ENCODE assay signal across 10 cellular contexts in the genomic region with DNA sequence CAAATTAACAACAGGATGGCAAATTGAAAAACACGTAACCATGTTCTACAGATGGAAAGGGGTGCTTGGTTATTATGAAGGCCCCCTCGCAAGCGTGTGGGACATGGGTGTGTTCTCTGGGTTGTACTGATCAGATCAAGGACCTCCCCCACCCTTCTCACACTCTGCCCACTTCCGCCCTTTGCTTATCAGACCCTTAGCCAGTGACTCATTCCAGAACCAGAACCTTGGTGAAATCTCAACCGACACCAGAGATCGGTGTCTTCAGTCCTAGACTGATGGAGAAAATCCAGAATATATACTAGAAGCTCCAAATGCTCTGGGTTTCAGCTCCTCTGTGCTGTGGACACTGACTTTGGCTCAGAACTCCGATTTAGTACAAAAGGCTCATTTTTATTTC.
DNase-seq lines count a peak whose midpoint lies in the region; ATAC-seq and TF ChIP-seq lines count a peak whose summit lies in the region.
"Had no signal": no experiment of that assay in that cellular context is flagged by ENCODE, and none has a peak within 500 bp of the region (broad histone marks: within the 10 kb centered on the region; RNA-seq: fewer than 3 reads in every experiment).

No MANE protein-coding gene starts in this region.

- H3K9me3 ChIP-seq in suprapubic skin (no peaks in the 10 kb centered on the region), trophoblast cell (ENCODE audit: insufficient read depth, low read depth, low read length) (no peaks in the 10 kb centered on the region)
- H3K9me3 ChIP-seq: vagina had no signal

- no peak overlapping the region for H3K14ac ChIP-seq in trophoblast cell (ENCODE audit: low read length)

- no peak overlapping the region for H3K9ac ChIP-seq in trophoblast cell (ENCODE audit: low read length)

- intact Hi-C loops in left colon (cut with DNase I, micrococcal nuclease): no loop called here

- no peak overlapping the region for H3K4me2 ChIP-seq in trophoblast cell (ENCODE audit: low read length)

- no peak overlapping the region for H3K18ac ChIP-seq in trophoblast cell (ENCODE audit: low read length)

- DNase-seq in activated naive CD8-positive, alpha-beta T cell treated with anti-CD3 and anti-CD28 coated beads, Interleukin-2, amount 10 ng/mL, durations not matched to agents 7 days and 5 days: no peak
- DNase-seq in DMS53 treated with DMSO at 0.1 percent for 48 hours (lab: John Stamatoyannopoulos, UW; ENCODE audit: unreplicated experiment) (no peak), suprapubic skin (ENCODE audit: low spot score in 2 of 2) (no peak), left colon (no peak), trophoblast cell (no peak)

- WGBS in suprapubic skin: 85% methylated on average over 7 of the region's 7 CpGs
- WGBS in trophoblast cell (ENCODE audit: extremely low coverage, insufficient coverage, insufficient read length): no CpG with 5 or more reads among the region's 7 CpGs

- H3K27ac ChIP-seq in suprapubic skin (no peak overlapping the region), trophoblast cell (ENCODE audit: low read depth, low read length) (no peak overlapping the region)
- H3K27ac ChIP-seq: HL-60, vagina had no signal

- H3K27me3 Mint-ChIP-seq in activated naive CD8-positive, alpha-beta T cell treated with anti-CD3 and anti-CD28 coated beads, Interleukin-2, amount 10 ng/mL, durations not matched to agents 7 days and 5 days: no peaks in the 10 kb centered on the region

- H3K27ac Mint-ChIP-seq in activated naive CD8-positive, alpha-beta T cell treated with anti-CD3 and anti-CD28 coated beads, Interleukin-2, amount 10 ng/mL, durations not matched to agents 7 days and 5 days: no peak overlapping the region

- H2BK5ac ChIP-seq in trophoblast cell (ENCODE audit: low read depth, low read length, poor library complexity): no peak overlapping the region

- H3K23ac ChIP-seq in trophoblast cell (ENCODE audit: low read length): no peak overlapping the region

- POLR2A ChIA-PET in activated naive CD8-positive, alpha-beta T cell treated with anti-CD3 and anti-CD28 coated beads, Interleukin-2, amount 10 ng/mL, durations not matched to agents 7 days and 5 days (lab: Charles Lee): no interaction called here

- H4K12ac ChIP-seq in trophoblast cell (ENCODE audit: low read depth, low read length): no peak overlapping the region

- H3K79me2 ChIP-seq in trophoblast cell (ENCODE audit: control insufficient read depth, insufficient read depth, low read length, poor library complexity): no peaks in the 10 kb centered on the region

- no peaks in the 10 kb centered on the region for H3K9me3 Mint-ChIP-seq in activated naive CD8-positive, alpha-beta T cell treated with anti-CD3 and anti-CD28 coated beads, Interleukin-2, amount 10 ng/mL, durations not matched to agents 7 days and 5 days

- H3K36me3 Mint-ChIP-seq in activated naive CD8-positive, alpha-beta T cell treated with anti-CD3 and anti-CD28 coated beads, Interleukin-2, amount 10 ng/mL, durations not matched to agents 7 days and 5 days: peaks cover 10% of the 10 kb centered on the region

- H3K36me3 ChIP-seq in suprapubic skin (no peaks in the 10 kb centered on the region), trophoblast cell (ENCODE audit: control insufficient read depth in 1 of 2, insufficient read depth in 2 of 2, low read length in 2 of 2) (no peaks in the 10 kb centered on the region)
- H3K36me3 ChIP-seq: vagina had no signal

- no peaks in the 10 kb centered on the region for H3K79me1 ChIP-seq in trophoblast cell (ENCODE audit: low read length)

- no peak overlapping the region for H3K4me3 Mint-ChIP-seq in activated naive CD8-positive, alpha-beta T cell treated with anti-CD3 and anti-CD28 coated beads, Interleukin-2, amount 10 ng/mL, durations not matched to agents 7 days and 5 days

- no peaks in the 10 kb centered on the region for H3K27me3 ChIP-seq in suprapubic skin
- no peaks in the 10 kb centered on the region for H3K27me3 ChIP-seq in trophoblast cell (ENCODE audit: insufficient read depth, low read length)
- H3K27me3 ChIP-seq: vagina had no signal

- ATAC-seq in GM18519 (IDR thresholded peaks at IDR 0.05; ENCODE audit: low FRiP score, unreplicated experiment) (peak; percentile 67), GM21528 (IDR thresholded peaks at IDR 0.05; ENCODE audit: low FRiP score, unreplicated experiment) (peak; percentile 48), HG03520 (IDR thresholded peaks at IDR 0.05; ENCODE audit: unreplicated experiment) (peak; percentile 52), left colon (no peak)
- peak; percentile 61 for ATAC-seq in activated naive CD8-positive, alpha-beta T cell treated with anti-CD3 and anti-CD28 coated beads, Interleukin-2, amount 10 ng/mL, durations not matched to agents 7 days and 5 days (ENCODE audit: low read depth)

- H2BK120ac ChIP-seq in trophoblast cell (ENCODE audit: insufficient read depth, low read length, poor library complexity): no peak overlapping the region

- H3K4me1 ChIP-seq in suprapubic skin (no peaks in the 10 kb centered on the region), trophoblast cell (ENCODE audit: control insufficient read depth in 1 of 2, insufficient read depth in 2 of 2, low read length in 2 of 2) (no peaks in the 10 kb centered on the region)
- H3K4me1 ChIP-seq: vagina had no signal

- H3K4me1 Mint-ChIP-seq in activated naive CD8-positive, alpha-beta T cell treated with anti-CD3 and anti-CD28 coated beads, Interleukin-2, amount 10 ng/mL, durations not matched to agents 7 days and 5 days: peaks cover 2% of the 10 kb centered on the region

- no peak overlapping the region for H2BK12ac ChIP-seq in trophoblast cell (ENCODE audit: low read length)

- TF ChIP-seq CTCF in suprapubic skin (IDR thresholded peaks at IDR 0.05): no peak

- H3K4ac ChIP-seq in trophoblast cell (ENCODE audit: low read depth, low read length): no peak overlapping the region

- no peak overlapping the region for H2AFZ ChIP-seq in trophoblast cell (ENCODE audit: insufficient read depth, low read length, poor library complexity)

- H3K4me3 ChIP-seq in suprapubic skin (no peak overlapping the region), trophoblast cell (ENCODE audit: low read depth, low read length) (no peak overlapping the region)
- H3K4me3 ChIP-seq: vagina had no signal

- H4K91ac ChIP-seq in trophoblast cell (ENCODE audit: low read depth, low read length): no peak overlapping the region

- H2AK5ac ChIP-seq in trophoblast cell (ENCODE audit: low read length): no peak overlapping the region

- no peak for TF ChIP-seq POLR2A in suprapubic skin (IDR thresholded peaks at IDR 0.05)

- TF ChIP-seq EP300 in suprapubic skin (IDR thresholded peaks at IDR 0.05): no peak

- H4K8ac ChIP-seq in trophoblast cell (ENCODE audit: low read depth, low read length): no peak overlapping the region
